ENCODE assay signal across 7 cellular contexts in the genomic region with DNA sequence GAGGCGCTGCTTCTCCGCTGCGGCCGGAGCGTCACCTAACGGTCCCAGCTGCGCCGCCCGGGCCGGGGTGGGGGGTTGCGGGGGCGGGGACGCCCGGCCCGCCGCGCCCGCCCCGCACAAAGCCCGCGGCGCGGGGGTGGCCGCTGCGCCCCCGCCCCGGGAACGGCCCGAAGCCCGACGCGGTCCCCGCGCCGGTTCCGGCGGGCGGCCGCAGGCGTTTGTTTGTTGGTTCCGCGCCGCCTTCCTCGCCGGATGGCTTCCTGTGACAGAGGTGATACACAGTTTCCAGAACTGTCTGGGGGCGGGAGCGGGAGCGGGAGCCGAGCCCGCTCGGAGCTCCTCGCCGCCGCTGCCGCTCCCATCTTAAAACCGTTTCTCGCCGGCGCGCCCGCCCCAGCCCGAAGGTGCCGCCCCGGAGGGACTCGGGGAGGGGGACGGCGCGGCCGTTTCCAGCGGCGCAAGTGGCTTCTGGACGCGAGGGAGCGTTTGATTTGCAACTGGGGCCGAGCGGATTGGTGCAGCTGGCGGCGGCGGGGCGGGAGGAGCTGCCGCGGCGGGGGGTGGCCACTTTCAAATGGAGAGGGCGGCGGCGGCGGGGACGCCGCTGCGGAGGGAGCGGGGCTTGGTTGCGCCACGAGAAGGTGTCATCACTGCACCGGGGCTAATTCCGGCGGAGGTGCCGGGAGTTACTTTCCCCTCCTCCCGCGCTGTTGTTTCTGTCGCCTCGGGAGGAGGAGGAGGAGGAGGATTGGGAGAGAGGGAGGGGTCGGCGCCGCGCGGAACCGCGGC. TPM values are rescaled to one million over a fixed set of nuclear protein-coding genes. Genes with fewer than 3 reads are reported as not detected.
DNase-seq lines count a peak whose midpoint lies in the region; ATAC-seq, FAIRE-seq and TF ChIP-seq lines count a peak whose summit lies in the region.

No MANE protein-coding gene starts in this region.

- peaks cover 23% of the 10 kb centered on the region for H4K20me1 ChIP-seq in hepatocyte (ENCODE audit: insufficient read depth, poor library complexity, severe bottlenecking)

- H3K36me3 ChIP-seq in ascending aorta (no peaks in the 10 kb centered on the region), hepatocyte (replicated peaks; ENCODE audit: insufficient read depth, low read depth) (no peaks in the 10 kb centered on the region)

- intact Hi-C loops in ascending aorta (cut with DNase I), result loop anchor here (1.0 to 10.0 kb wide), 8 partner anchors 9 to 847 kb away; a partner anchor contains a TSS

- 2% methylated on average over 34 of the region's 108 CpGs for WGBS in hepatocyte (ENCODE audit: low lambda C conversion rate, missing lambda C conversion rate)

- peaks cover 48% of the 10 kb centered on the region for H3K79me2 ChIP-seq in hepatocyte

- H3K9me3 ChIP-seq in ascending aorta, result no peaks in the 10 kb centered on the region
- no peaks in the 10 kb centered on the region for H3K9me3 ChIP-seq in hepatocyte (ENCODE audit: low read depth)

- ATAC-seq in HG02943 (IDR thresholded peaks at IDR 0.05; ENCODE audit: low read depth, unreplicated experiment), result peak; percentile 43

- FAIRE-seq in GM18507 (lab: Jason Lieb, UNC), result peak; percentile 85

- no peaks in the 10 kb centered on the region for H3K9me2 ChIP-seq in hepatocyte (replicated peaks; ENCODE audit: insufficient read depth)

- H3K4me2 ChIP-seq in hepatocyte, result peak overlapping the region; percentile 96

- peaks cover 26% of the 10 kb centered on the region for H3K4me1 Mint-ChIP-seq in T-helper 2 cell treated with Interferon-gamma antibody and Interleukin-4, amounts not matched to agents 5 μg/mL and 100 μg/mL, for 36 hours (ENCODE audit: low read depth)

- H2AFZ ChIP-seq in hepatocyte, result peak overlapping the region; percentile 47

- no peaks in the 10 kb centered on the region for H3K27me3 ChIP-seq in ascending aorta
- no peaks in the 10 kb centered on the region for H3K27me3 ChIP-seq in hepatocyte

- DNase-seq in GM18507 (ENCODE audit: extremely low spot score, insufficient read length, low read depth) (peak; percentile 56), NCI-H1694 treated with DMSO at 0.1 percent for 48 hours (lab: John Stamatoyannopoulos, UW) (peak; percentile 66), ascending aorta (ENCODE audit: low spot score in 2 of 2) (peak; percentile 51 to 95), hepatocyte (ENCODE audit: low spot score) (peak; percentile 91), retinal pigment epithelial cell (ENCODE audit: low read depth) (peak; percentile 60)
- DNase-seq in T-helper 2 cell treated with Interferon-gamma antibody and Interleukin-4, amounts not matched to agents 5 μg/mL and 100 μg/mL, for 36 hours (ENCODE audit: low spot score), result peak; percentile 89

- TF ChIP-seq CTCF in ascending aorta (IDR thresholded peaks at IDR 0.05) (no peak), hepatocyte (IDR thresholded peaks at IDR 0.05; ENCODE audit: poor library complexity) (no peak), retinal pigment epithelial cell (conservative IDR thresholded peaks at IDR 0.05; ENCODE audit: low read depth, low read length) (no peak)

- no peaks in the 10 kb centered on the region for H3K27me3 Mint-ChIP-seq in T-helper 2 cell treated with Interferon-gamma antibody and Interleukin-4, amounts not matched to agents 5 μg/mL and 100 μg/mL, for 36 hours (ENCODE audit: low read depth)

- peak overlapping the region; percentile 98 for H3K27ac Mint-ChIP-seq in T-helper 2 cell treated with Interferon-gamma antibody and Interleukin-4, amounts not matched to agents 5 μg/mL and 100 μg/mL, for 36 hours

- H3K4me1 ChIP-seq in ascending aorta, result peaks cover 0 to 3% of the 10 kb centered on the region in 2 donors
- peaks cover 4% of the 10 kb centered on the region for H3K4me1 ChIP-seq in hepatocyte (ENCODE audit: insufficient read depth)

- peak overlapping the region; percentile 93 for H3K4me3 Mint-ChIP-seq in T-helper 2 cell treated with Interferon-gamma antibody and Interleukin-4, amounts not matched to agents 5 μg/mL and 100 μg/mL, for 36 hours

- H3K9me3 Mint-ChIP-seq in T-helper 2 cell treated with Interferon-gamma antibody and Interleukin-4, amounts not matched to agents 5 μg/mL and 100 μg/mL, for 36 hours, result no peaks in the 10 kb centered on the region

- peak overlapping the region; percentile 79 to 94 for H3K4me3 ChIP-seq in ascending aorta
- H3K4me3 ChIP-seq in hepatocyte, result peak overlapping the region; percentile 60
- H3K4me3 ChIP-seq in retinal pigment epithelial cell (ENCODE audit: low read length), result peak overlapping the region; percentile 70

- H3K36me3 Mint-ChIP-seq in T-helper 2 cell treated with Interferon-gamma antibody and Interleukin-4, amounts not matched to agents 5 μg/mL and 100 μg/mL, for 36 hours (ENCODE audit: low read depth), result peaks cover 7% of the 10 kb centered on the region

- H3K27ac ChIP-seq in ascending aorta, result peak overlapping the region; percentile 91 to 94
- H3K27ac ChIP-seq in hepatocyte, result peak overlapping the region; percentile 96

RNA-seq across cellular contexts. Expression of a gene that starts 2.3 kb away (rescaled TPM):
- total RNA-seq in ascending aorta (33.8 TPM), hepatocyte (26.8 and 27.7 TPM in 2 replicates)
- polyA plus RNA-seq in hepatocyte, result 20.0 and 21.0 TPM in 2 replicates

Comparison
In these comparisons a context has a peak if more than half of its experiments do, and no peak if none do; other contexts are left out.
1. Peak in every context shown above with its lines: DNase-seq, ATAC-seq, H3K4me3 ChIP-seq and H3K27ac ChIP-seq.